In the genomic region with DNA sequence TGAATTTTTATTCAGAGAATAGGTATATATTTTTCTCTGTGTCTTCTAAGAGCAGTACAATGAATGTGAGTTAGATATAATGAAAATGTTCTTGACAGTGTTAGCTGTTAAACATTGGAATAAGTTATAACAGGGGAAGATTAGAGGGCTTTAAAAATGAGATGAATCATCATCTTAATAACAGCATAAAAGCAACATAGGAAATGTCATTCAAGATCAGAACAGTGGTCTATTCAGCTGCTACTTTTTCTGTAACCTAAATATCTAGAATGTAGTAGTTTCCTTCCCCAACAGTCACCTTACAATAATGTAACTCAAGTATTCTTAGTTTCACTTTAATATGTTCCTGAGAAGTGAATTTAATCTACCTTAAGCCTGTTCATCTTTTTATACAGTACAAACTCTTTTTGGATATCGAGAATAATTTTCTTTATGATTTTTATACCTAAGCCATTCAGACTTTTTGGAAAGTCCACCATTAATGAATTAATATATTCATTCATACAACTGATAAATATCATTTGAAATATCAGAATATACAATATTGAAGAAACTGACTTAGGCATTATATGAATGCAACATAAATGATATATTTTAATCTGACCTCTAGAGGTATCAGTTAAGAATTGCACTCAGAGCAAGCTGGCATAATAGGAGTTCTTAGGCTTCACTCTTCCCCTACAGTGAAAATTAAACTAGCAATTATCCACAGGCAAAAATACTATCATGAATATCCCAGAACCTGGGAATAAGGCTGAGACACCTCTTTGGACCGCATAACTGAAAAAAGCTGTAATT, we compare ENCODE assay signal across 11 cellular contexts.
DNase-seq lines count a peak whose midpoint lies in the region; ATAC-seq and TF ChIP-seq lines count a peak whose summit lies in the region.
"Had no signal": no experiment of that assay in that cellular context is flagged by ENCODE, and none has a peak within 500 bp of the region (broad histone marks: within the 10 kb centered on the region; RNA-seq: fewer than 3 reads in every experiment).

No MANE protein-coding gene starts in this region.

- no peaks in the 10 kb centered on the region for H3K27me3 ChIP-seq in DND-41 (ENCODE audit: insufficient read depth, low read length, poor library complexity)
- no peaks in the 10 kb centered on the region for H3K27me3 ChIP-seq in neural cell (ENCODE audit: insufficient read depth, low read depth, low read length)
- H3K27me3 ChIP-seq: colonic mucosa, Peyer's patch had no signal

- H3K9ac ChIP-seq in DND-41 (ENCODE audit: low read depth, low read length) (no peak overlapping the region), neural cell (ENCODE audit: low read length) (no peak overlapping the region)

- peaks cover 12% of the 10 kb centered on the region for H3K9me3 Mint-ChIP-seq in chondrocyte (ENCODE audit: low read depth)

- no peak for TF ChIP-seq RAD21 in neural cell (conservative IDR thresholded peaks at IDR 0.05)

- no peak for TF ChIP-seq EP300 in neural cell (conservative IDR thresholded peaks at IDR 0.05; ENCODE audit: poor library complexity, severe bottlenecking)

- H3K4me2 ChIP-seq in DND-41 (ENCODE audit: insufficient read depth, low read length) (no peak overlapping the region), neural cell (ENCODE audit: low read length) (no peak overlapping the region)

- H3K79me2 ChIP-seq in DND-41 (ENCODE audit: insufficient read depth, low read length) (no peaks in the 10 kb centered on the region), neural cell (replicated peaks; ENCODE audit: insufficient read depth, low read length) (no peaks in the 10 kb centered on the region)

- H4K20me1 ChIP-seq in DND-41 (ENCODE audit: insufficient read depth, low read length) (no peaks in the 10 kb centered on the region), neural cell (ENCODE audit: insufficient read depth) (no peaks in the 10 kb centered on the region)

- no peak overlapping the region for H3K27ac Mint-ChIP-seq in chondrocyte (ENCODE audit: unreplicated experiment)
- H3K27ac Mint-ChIP-seq in T-helper 17 cell = no peak overlapping the region

- H3K4me3 Mint-ChIP-seq in chondrocyte (ENCODE audit: unreplicated experiment) (no peak overlapping the region), T-helper 17 cell (no peak overlapping the region)

- no peak overlapping the region for H3K4me3 ChIP-seq in DND-41 (ENCODE audit: low read depth in 1 of 2, low read length in 2 of 2)
- H3K4me3 ChIP-seq in neural cell (ENCODE audit: low read length) = no peak overlapping the region
- H3K4me3 ChIP-seq: colonic mucosa, Peyer's patch had no signal

- TF ChIP-seq CTCF in DND-41 (IDR thresholded peaks at IDR 0.05; ENCODE audit: borderline replicate concordance, extremely low read depth, low read length, poor library complexity, severe bottlenecking) = peak; percentile 20
- peak; percentile 22; the same call in 1 of the 2 replicates for TF ChIP-seq CTCF in LNCAP (IDR thresholded peaks at IDR 0.05)
- TF ChIP-seq CTCF in chondrocyte (IDR thresholded peaks at IDR 0.05) = peak; percentile 79
- peak; percentile 48 for TF ChIP-seq CTCF in neural cell (IDR thresholded peaks at IDR 0.05; ENCODE audit: poor library complexity, severe bottlenecking)
- no peak for TF ChIP-seq CTCF in GM10266 (IDR thresholded peaks at IDR 0.05; ENCODE audit: control insufficient read depth, insufficient read depth, low read depth, missing control alignments)

- H2AFZ ChIP-seq in DND-41 (ENCODE audit: low read depth, low read length) (no peak overlapping the region), neural cell (ENCODE audit: low read depth, low read length) (no peak overlapping the region)

- H3K9me3 ChIP-seq in DND-41 (ENCODE audit: insufficient read depth, low read length, severe bottlenecking) (no peaks in the 10 kb centered on the region), neural cell (ENCODE audit: low read length) (peaks cover 6% of the 10 kb centered on the region), T-helper 17 cell (ENCODE audit: control insufficient read depth, low read length, poor library complexity, severe bottlenecking) (no peaks in the 10 kb centered on the region)
- H3K9me3 ChIP-seq: colonic mucosa had no signal

- DNase-seq in DND-41 (no peak), chondrocyte (ENCODE audit: low spot score) (no peak), GM10266 (ENCODE audit: extremely low spot score) (no peak), T-helper 17 cell (no peak), foreskin melanocyte (no peak), anterior cingulate cortex (lab: John Stamatoyannopoulos, UW) (no peak)
- DNase-seq: colonic mucosa, GOT3, Peyer's patch had no signal

- no peaks in the 10 kb centered on the region for H3K4me1 ChIP-seq in DND-41 (ENCODE audit: insufficient read depth, low read length)
- H3K4me1 ChIP-seq: colonic mucosa, Peyer's patch had no signal

- H3K27ac ChIP-seq in DND-41 (ENCODE audit: low read length) (no peak overlapping the region), neural cell (ENCODE audit: low read length) (no peak overlapping the region)
- H3K27ac ChIP-seq: colonic mucosa, Peyer's patch had no signal

- no peaks in the 10 kb centered on the region for H3F3A ChIP-seq in neural cell (ENCODE audit: insufficient read depth, low read length, poor library complexity, severe bottlenecking)

- H3K4me1 Mint-ChIP-seq in chondrocyte (ENCODE audit: low read depth) = peaks cover 15% of the 10 kb centered on the region
- no peaks in the 10 kb centered on the region for H3K4me1 Mint-ChIP-seq in T-helper 17 cell

- H3K36me3 ChIP-seq in DND-41 (ENCODE audit: insufficient read depth, low read length) (no peaks in the 10 kb centered on the region), neural cell (ENCODE audit: insufficient read depth, low read length) (no peaks in the 10 kb centered on the region)
- H3K36me3 ChIP-seq: colonic mucosa, Peyer's patch had no signal

- peaks cover 4% of the 10 kb centered on the region for H3K36me3 Mint-ChIP-seq in chondrocyte (ENCODE audit: low read depth)
- no peaks in the 10 kb centered on the region for H3K36me3 Mint-ChIP-seq in T-helper 17 cell (ENCODE audit: low read depth)

- no peaks in the 10 kb centered on the region for H3K27me3 Mint-ChIP-seq in chondrocyte (ENCODE audit: low read depth)
- H3K27me3 Mint-ChIP-seq in T-helper 17 cell = no peaks in the 10 kb centered on the region

- no peaks in the 10 kb centered on the region for H3K9me2 ChIP-seq in neural cell (ENCODE audit: insufficient read depth, low read length)

- ATAC-seq in DND-41 (ENCODE audit: insufficient read depth, low read depth) (no peak), T-helper 17 cell (no peak)

TF ChIP-seq in neural cell, 6 proteins besides CTCF, POLR2A, EP300 and RAD21:
- TF ChIP-seq EZH2 (IDR thresholded peaks at IDR 0.05; ENCODE audit: borderline replicate concordance, insufficient read depth, low read length, poor library complexity, severe bottlenecking) (no peak), TAF1 (IDR thresholded peaks at IDR 0.05; ENCODE audit: low read depth) (no peak), POLR2AphosphoS5 (IDR thresholded peaks at IDR 0.05) (no peak), SMC3 (conservative IDR thresholded peaks at IDR 0.05; ENCODE audit: poor library complexity) (no peak), MXI1 (conservative IDR thresholded peaks at IDR 0.05; ENCODE audit: poor library complexity, severe bottlenecking) (no peak)
- TF ChIP-seq, protein P1, sequence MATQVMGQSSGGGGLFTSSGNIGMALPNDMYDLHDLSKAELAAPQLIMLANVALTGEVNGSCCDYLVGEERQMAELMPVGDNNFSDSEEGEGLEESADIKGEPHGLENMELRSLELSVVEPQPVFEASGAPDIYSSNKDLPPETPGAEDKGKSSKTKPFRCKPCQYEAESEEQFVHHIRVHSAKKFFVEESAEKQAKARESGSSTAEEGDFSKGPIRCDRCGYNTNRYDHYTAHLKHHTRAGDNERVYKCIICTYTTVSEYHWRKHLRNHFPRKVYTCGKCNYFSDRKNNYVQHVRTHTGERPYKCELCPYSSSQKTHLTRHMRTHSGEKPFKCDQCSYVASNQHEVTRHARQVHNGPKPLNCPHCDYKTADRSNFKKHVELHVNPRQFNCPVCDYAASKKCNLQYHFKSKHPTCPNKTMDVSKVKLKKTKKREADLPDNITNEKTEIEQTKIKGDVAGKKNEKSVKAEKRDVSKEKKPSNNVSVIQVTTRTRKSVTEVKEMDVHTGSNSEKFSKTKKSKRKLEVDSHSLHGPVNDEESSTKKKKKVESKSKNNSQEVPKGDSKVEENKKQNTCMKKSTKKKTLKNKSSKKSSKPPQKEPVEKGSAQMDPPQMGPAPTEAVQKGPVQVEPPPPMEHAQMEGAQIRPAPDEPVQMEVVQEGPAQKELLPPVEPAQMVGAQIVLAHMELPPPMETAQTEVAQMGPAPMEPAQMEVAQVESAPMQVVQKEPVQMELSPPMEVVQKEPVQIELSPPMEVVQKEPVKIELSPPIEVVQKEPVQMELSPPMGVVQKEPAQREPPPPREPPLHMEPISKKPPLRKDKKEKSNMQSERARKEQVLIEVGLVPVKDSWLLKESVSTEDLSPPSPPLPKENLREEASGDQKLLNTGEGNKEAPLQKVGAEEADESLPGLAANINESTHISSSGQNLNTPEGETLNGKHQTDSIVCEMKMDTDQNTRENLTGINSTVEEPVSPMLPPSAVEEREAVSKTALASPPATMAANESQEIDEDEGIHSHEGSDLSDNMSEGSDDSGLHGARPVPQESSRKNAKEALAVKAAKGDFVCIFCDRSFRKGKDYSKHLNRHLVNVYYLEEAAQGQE (IDR thresholded peaks at IDR 0.05; ENCODE audit: borderline replicate concordance) = no peak
